In the genomic region with DNA sequence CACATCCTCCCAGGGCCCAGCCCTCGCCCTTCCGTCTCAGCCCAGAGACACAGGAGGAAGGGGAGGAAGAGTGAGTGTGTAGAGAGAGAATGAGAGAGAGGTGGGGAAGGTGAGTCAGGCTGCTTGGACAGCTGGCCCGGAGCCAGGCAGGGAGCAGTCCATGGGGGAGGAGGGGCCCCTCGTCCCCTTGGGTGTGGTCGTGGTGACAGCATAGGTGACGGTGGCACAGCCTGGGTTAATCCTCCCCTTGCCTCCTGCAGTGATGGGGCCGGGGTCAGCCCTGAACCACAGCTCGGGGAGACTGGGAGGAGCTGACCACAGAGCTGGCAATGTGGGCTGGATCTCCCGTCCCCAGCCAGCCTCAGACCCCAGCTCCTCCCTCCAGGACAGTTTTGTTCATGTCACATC, we compare ENCODE assay signal across 2 cellular contexts.
TF ChIP-seq lines count a peak whose summit lies in the region.

No MANE protein-coding gene starts in this region.

TF ChIP-seq in GM12878, 131 proteins besides CTCF, POLR2A, EP300 and RAD21:
- no peak for TF ChIP-seq HCFC1 (IDR thresholded peaks at IDR 0.05; ENCODE audit: low read length)
- no peak for TF ChIP-seq TCF12 (IDR thresholded peaks at IDR 0.05; ENCODE audit: low read depth, low read length)
- no peak for TF ChIP-seq DPF2 (IDR thresholded peaks at IDR 0.05)
- no peak for TF ChIP-seq BACH1 (IDR thresholded peaks at IDR 0.05; ENCODE audit: borderline replicate concordance)
- TF ChIP-seq KAT2A (conservative IDR thresholded peaks at IDR 0.05; ENCODE audit: control insufficient read depth, low read depth, low read length): no peak
- no peak for TF ChIP-seq POLR2AphosphoS2 (IDR thresholded peaks at IDR 0.05; ENCODE audit: low read depth, low read length)
- no peak for TF ChIP-seq NFIC (IDR thresholded peaks at IDR 0.05; ENCODE audit: low read depth, low read length)
- TF ChIP-seq POLR2AphosphoS5 (IDR thresholded peaks at IDR 0.05; ENCODE audit: low read length): no peak
- no peak for TF ChIP-seq YBX1 (IDR thresholded peaks at IDR 0.05)
- no peak for TF ChIP-seq CHD1 (IDR thresholded peaks at IDR 0.05; ENCODE audit: low read depth, low read length)
- TF ChIP-seq FOXK2 (IDR thresholded peaks at IDR 0.05): no peak
- TF ChIP-seq, protein P1, sequence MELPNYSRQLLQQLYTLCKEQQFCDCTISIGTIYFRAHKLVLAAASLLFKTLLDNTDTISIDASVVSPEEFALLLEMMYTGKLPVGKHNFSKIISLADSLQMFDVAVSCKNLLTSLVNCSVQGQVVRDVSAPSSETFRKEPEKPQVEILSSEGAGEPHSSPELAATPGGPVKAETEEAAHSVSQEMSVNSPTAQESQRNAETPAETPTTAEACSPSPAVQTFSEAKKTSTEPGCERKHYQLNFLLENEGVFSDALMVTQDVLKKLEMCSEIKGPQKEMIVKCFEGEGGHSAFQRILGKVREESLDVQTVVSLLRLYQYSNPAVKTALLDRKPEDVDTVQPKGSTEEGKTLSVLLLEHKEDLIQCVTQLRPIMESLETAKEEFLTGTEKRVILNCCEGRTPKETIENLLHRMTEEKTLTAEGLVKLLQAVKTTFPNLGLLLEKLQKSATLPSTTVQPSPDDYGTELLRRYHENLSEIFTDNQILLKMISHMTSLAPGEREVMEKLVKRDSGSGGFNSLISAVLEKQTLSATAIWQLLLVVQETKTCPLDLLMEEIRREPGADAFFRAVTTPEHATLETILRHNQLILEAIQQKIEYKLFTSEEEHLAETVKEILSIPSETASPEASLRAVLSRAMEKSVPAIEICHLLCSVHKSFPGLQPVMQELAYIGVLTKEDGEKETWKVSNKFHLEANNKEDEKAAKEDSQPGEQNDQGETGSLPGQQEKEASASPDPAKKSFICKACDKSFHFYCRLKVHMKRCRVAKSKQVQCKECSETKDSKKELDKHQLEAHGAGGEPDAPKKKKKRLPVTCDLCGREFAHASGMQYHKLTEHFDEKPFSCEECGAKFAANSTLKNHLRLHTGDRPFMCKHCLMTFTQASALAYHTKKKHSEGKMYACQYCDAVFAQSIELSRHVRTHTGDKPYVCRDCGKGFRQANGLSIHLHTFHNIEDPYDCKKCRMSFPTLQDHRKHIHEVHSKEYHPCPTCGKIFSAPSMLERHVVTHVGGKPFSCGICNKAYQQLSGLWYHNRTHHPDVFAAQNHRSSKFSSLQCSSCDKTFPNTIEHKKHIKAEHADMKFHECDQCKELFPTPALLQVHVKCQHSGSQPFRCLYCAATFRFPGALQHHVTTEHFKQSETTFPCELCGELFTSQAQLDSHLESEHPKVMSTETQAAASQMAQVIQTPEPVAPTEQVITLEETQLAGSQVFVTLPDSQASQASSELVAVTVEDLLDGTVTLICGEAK (IDR thresholded peaks at IDR 0.05; ENCODE audit: borderline replicate concordance): no peak

TF ChIP-seq in HepG2, 621 proteins besides CTCF, POLR2A, EP300 and RAD21:
- TF ChIP-seq MTF1 (CRISPR knock-in tag; IDR thresholded peaks at IDR 0.05) (no peak), MAFG (CRISPR knock-in tag; IDR thresholded peaks at IDR 0.05) (no peak), FOSL2 (CRISPR knock-in tag; IDR thresholded peaks at IDR 0.05) (peak; percentile 44)
